Comparison of ENCODE assay signal across 8 cellular contexts in the genomic region with DNA sequence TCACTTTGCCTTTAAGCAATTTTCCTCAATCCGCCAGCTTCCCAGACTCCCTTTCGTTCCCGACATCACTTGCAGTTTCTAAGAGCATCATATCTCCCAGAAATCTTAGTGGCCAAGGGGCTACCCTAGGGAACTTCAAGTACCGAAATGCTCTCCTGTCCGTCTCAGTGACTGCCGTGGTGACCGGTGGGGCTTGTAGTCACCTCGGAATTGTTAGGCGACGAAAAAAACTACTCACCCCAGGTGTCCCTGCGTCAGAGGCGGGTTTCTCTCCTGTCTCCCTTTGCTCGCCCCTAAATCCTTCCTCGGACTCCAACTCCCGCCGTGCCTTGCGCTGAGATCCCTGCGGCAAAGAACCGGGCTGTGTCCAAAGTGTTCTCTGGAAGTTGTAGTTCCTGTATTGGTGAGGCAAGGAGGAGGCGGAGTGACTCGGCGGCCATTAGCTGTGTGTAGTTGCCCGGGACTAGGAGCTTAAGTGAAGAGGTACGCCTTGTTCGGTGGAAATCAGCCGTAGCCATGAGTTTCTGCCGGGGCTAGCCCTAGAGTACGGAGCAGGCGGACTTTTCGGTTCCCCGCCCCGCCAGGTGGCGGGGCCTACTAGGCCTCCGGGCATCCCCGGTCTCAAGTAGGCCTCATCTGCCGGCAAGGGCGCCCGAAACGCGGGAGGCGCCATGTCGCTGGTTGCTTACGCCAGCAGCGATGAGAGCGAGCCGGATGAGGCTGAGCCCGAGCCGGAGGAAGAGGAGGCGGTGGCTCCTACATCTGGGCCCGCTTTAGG. TPM values are rescaled to one million over a fixed set of nuclear protein-coding genes. Genes with fewer than 3 reads are reported as not detected.
DNase-seq lines count a peak whose midpoint lies in the region; ATAC-seq and TF ChIP-seq lines count a peak whose summit lies in the region.

A gene with protein sequence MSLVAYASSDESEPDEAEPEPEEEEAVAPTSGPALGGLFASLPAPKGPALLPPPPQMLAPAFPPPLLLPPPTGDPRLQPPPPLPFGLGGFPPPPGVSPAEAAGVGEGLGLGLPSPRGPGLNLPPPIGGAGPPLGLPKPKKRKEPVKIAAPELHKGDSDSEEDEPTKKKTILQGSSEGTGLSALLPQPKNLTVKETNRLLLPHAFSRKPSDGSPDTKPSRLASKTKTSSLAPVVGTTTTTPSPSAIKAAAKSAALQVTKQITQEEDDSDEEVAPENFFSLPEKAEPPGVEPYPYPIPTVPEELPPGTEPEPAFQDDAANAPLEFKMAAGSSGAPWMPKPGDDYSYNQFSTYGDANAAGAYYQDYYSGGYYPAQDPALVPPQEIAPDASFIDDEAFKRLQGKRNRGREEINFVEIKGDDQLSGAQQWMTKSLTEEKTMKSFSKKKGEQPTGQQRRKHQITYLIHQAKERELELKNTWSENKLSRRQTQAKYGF (plus strand): TSS at position 435 of the 778 bp plus-strand sequence. CDS start 237 bp downstream, at position 672.

- CTCF ChIA-PET in OCI-LY7 (lab: Charles Lee; ENCODE audit: unreplicated experiment), result interaction anchor here (0.6 to 1.0 kb wide), 2 partner anchors 41 to 49 kb away, joined by 3 to 8 read pairs; no protein-coding TSS in a partner anchor

- peak within 1 kb of the TSS; percentile 99 for H3K4me2 ChIP-seq in OCI-LY7 (ENCODE audit: low read length)

- peaks cover 57% of the 10 kb centered on the region for H3K79me2 ChIP-seq in OCI-LY7 (ENCODE audit: insufficient read depth, low read depth, low read length)

- intact Hi-C loops in OCI-LY7 (cut with micrococcal nuclease; ENCODE audit: unreplicated experiment) (loop anchor here (1.0 kb wide), 3 partner anchors 16 to 39 kb away; partner anchors contain the start of genes HDGF, ISG20L2, METTL25B and MRPL24), mucosa of descending colon (cut with DNase I, micrococcal nuclease) (no loop called here)

- H3K4me1 ChIP-seq in OCI-LY7 (ENCODE audit: insufficient read depth, low read length, poor library complexity, severe bottlenecking), result peaks cover 24% of the 10 kb centered on the region
- peaks cover 20% of the 10 kb centered on the region for H3K4me1 ChIP-seq in mucosa of descending colon (ENCODE audit: low read depth)

- no TSS peak for BruUV-seq in OCI-LY7 (replicated peaks; lab: Mats Ljungman, UMichigan)

- TF ChIP-seq CTCF in OCI-LY7 (conservative IDR thresholded peaks at IDR 0.05; ENCODE audit: low read length), result no peak
- TF ChIP-seq CTCF in mucosa of descending colon (IDR thresholded peaks at IDR 0.05), result no peak

- H3K27ac ChIP-seq in OCI-LY7 (ENCODE audit: low read depth, low read length, poor library complexity, severe bottlenecking), result peak within 1 kb of the TSS; percentile 64
- H3K27ac ChIP-seq in epithelial cell of prostate, result peak within 1 kb of the TSS; percentile 88

- no peaks in the 10 kb centered on the region for H3K9me3 ChIP-seq in OCI-LY7 (ENCODE audit: low read length)
- no peaks in the 10 kb centered on the region for H3K9me3 ChIP-seq in mucosa of descending colon

- H2AFZ ChIP-seq in OCI-LY7 (ENCODE audit: low read length), result peak within 1 kb of the TSS; percentile 83

- DNase-seq in DMS 273 (lab: John Stamatoyannopoulos, UW; ENCODE audit: unreplicated experiment), result peak; percentile 100
- peak; percentile 83 for DNase-seq in HuH-7.5 (ENCODE audit: low spot score)
- peak; percentile 99 for DNase-seq in OCI-LY7 (ENCODE audit: low spot score)
- DNase-seq in activated T-cell treated with anti-CD3 and anti-CD28 coated beads for 24 hours (ENCODE audit: low read depth), result peak; percentile 95
- peak; percentile 99 for DNase-seq in epithelial cell of prostate (ENCODE audit: low read depth, low spot score)
- DNase-seq in mucosa of descending colon, result peak; percentile 97 to 98 (median 97)
- peak; percentile 93 for DNase-seq in stimulated activated CD8-positive, alpha-beta memory T cell treated with anti-CD3 and anti-CD28 coated beads, Interleukin-4, amount 100 ng/mL, for 24 hours (ENCODE audit: low read depth)

- H3K9me2 ChIP-seq in OCI-LY7 (ENCODE audit: insufficient read depth, low read length), result no peaks in the 10 kb centered on the region

- H3K36me3 ChIP-seq in OCI-LY7 (ENCODE audit: insufficient read depth, low read length), result peaks cover 31% of the 10 kb centered on the region
- peaks cover 6% of the 10 kb centered on the region for H3K36me3 ChIP-seq in mucosa of descending colon (ENCODE audit: low read depth)

- peaks cover 11% of the 10 kb centered on the region; the same call in 1 of the 2 replicates for H4K20me1 ChIP-seq in OCI-LY7 (ENCODE audit: insufficient read depth, low read length)

- POLR2A ChIA-PET in OCI-LY7 (lab: Charles Lee), result interaction anchor here (0.7 to 2.0 kb wide), 5 partner anchors 11 to 39 kb away, joined by 3 to 16 read pairs (median 6); partner anchors contain the start of genes HDGF, ISG20L2, METTL25B and MRPL24

- H3K4me3 ChIP-seq in OCI-LY7 (ENCODE audit: low read depth, low read length, poor library complexity, severe bottlenecking) (peak within 1 kb of the TSS; percentile 89), mucosa of descending colon (peak within 1 kb of the TSS; percentile 91)

- peak; percentile 89 for ATAC-seq in GM21526 (IDR thresholded peaks at IDR 0.05; ENCODE audit: low FRiP score, unreplicated experiment)
- ATAC-seq in mucosa of descending colon, result peak; percentile 94

RNA-seq across cellular contexts. Expression of the gene that starts here (rescaled TPM):
- total RNA-seq in OCI-LY7 (2014; rRNA removed; shearing (Covaris generic)), result 53.7 and 54.0 TPM in 2 replicates
- 81.5 and 82.9 TPM in 2 replicates for total RNA-seq in OCI-LY7 (2022)
- 10 to 100 TPM; 55.0 to 66.1 (median 59.2) TPM for total RNA-seq in mucosa of descending colon

Comparison
In these comparisons a context has a peak if more than half of its experiments do, and no peak if none do; other contexts are left out.
1. Peak in every context shown above with its lines: DNase-seq, ATAC-seq, H3K4me3 ChIP-seq and H3K27ac ChIP-seq.